29 cellular contexts compared by ENCODE assay signal in genomic region chr11:86807356-86807755, GRCh38. TPM values are rescaled to one million over a fixed set of nuclear protein-coding genes. Genes with fewer than 3 reads are reported as not detected.
A peak's percentile ranks its signal among the peaks of the same experiment; 100 is the strongest.
DNase-seq lines count a peak whose midpoint lies in the region; ATAC-seq and TF ChIP-seq lines count a peak whose summit lies in the region.
"Had no signal": no experiment of that assay in that cellular context is flagged by ENCODE, and none has a peak within 500 bp of the region (broad histone marks: within the 10 kb centered on the region; RNA-seq: fewer than 3 reads in every experiment).

No MANE protein-coding gene starts in this region.

- H3K9me3 ChIP-seq in sigmoid colon: no peaks in the 10 kb centered on the region
- H3K9me3 ChIP-seq: adrenal gland, colonic mucosa, thyroid gland had no signal

- TF ChIP-seq EP300 in sigmoid colon (IDR thresholded peaks at IDR 0.05): no peak

- H3K27ac ChIP-seq in mesendoderm (ENCODE audit: low read depth, low read length) (no peak overlapping the region), sigmoid colon (peak overlapping the region in 3 of 4 donors; percentile 15 to 94 (median 92))
- H3K27ac ChIP-seq: adrenal gland, brain microvascular endothelial cell, colonic mucosa, thyroid gland had no signal

- no peak for ATAC-seq in GM21447 (IDR thresholded peaks at IDR 0.05; ENCODE audit: unreplicated experiment)
- ATAC-seq in naive thymus-derived CD8-positive, alpha-beta T cell: no peak
- ATAC-seq: SK-N-SH treated with all-trans-retinoic acid at 6 μM for 48 hours, WTC11 had no signal

- H2AK5ac ChIP-seq in mesendoderm (ENCODE audit: low read length): no peak overlapping the region

- peak; percentile 69 for DNase-seq in NCI-H2227 treated with DMSO at 0.1 percent for 48 hours (lab: John Stamatoyannopoulos, UW)
- DNase-seq in mesendoderm: peak; percentile 69
- no peak for DNase-seq in sigmoid colon
- no peak for DNase-seq in activated T-cell treated with anti-CD3 and anti-CD28 coated beads, Interleukin-2, amount 50 U/mL, for 24 hours
- no peak for DNase-seq in naive thymus-derived CD8-positive, alpha-beta T cell
- DNase-seq: activated CD4-positive, alpha-beta T cell treated with anti-CD3 and anti-CD28 coated beads, Interleukin-2, amount 50 U/mL, for 4 hours; activated CD8-positive, alpha-beta memory T cell treated with anti-CD3 and anti-CD28 coated beads, Interleukin-2, amount 50 U/mL, for 48 hours; activated gamma-delta T cell; adrenal gland; brain microvascular endothelial cell; colonic mucosa; EL; HCEC 1CT; NCI-H1092; NCI-H187 treated with DMSO at 0.1 percent for 48 hours; NCI-H774; occipital lobe; right cardiac atrium; stimulated activated CD4-positive, alpha-beta T cell treated with anti-CD3 and anti-CD28 coated beads, Interleukin-12 subunit alpha, Interleukin-12 subunit beta, amount 100 ng/mL, for 4 hours; stimulated activated CD4-positive, alpha-beta T cell treated with anti-CD3 and anti-CD28 coated beads, Interleukin-4, amount 100 ng/mL, for 24 hours; stimulated activated naive CD4-positive, alpha-beta T cell treated with Interleukin-2 at 50 U/mL for 16 hours; T-helper 9 cell; thyroid gland had no signal

- no peak overlapping the region for H4K8ac ChIP-seq in mesendoderm (ENCODE audit: low read depth, low read length)

- H3K79me2 ChIP-seq in mesendoderm (ENCODE audit: control insufficient read depth, insufficient read depth, low read length): no peaks in the 10 kb centered on the region

- no peak overlapping the region for H3K4ac ChIP-seq in mesendoderm (ENCODE audit: low read depth, low read length)

- H3K36me3 ChIP-seq in mesendoderm (ENCODE audit: control insufficient read depth, insufficient read depth, low read length) (no peaks in the 10 kb centered on the region), sigmoid colon (peaks cover 0 to 13% (median 9%) of the 10 kb centered on the region in 4 donors)
- H3K36me3 ChIP-seq: adrenal gland, colonic mucosa, thyroid gland had no signal

- no peak overlapping the region for H4K5ac ChIP-seq in mesendoderm (ENCODE audit: low read length)

- H3K36me3 Mint-ChIP-seq in dendritic cell treated with granulocyte-macrophage colony-stimulating factor and Interleukin-4, amounts not matched to agents 40 ng/mL and 50 ng/mL, for 4 days (ENCODE audit: low read depth): no peaks in the 10 kb centered on the region
- no peaks in the 10 kb centered on the region for H3K36me3 Mint-ChIP-seq in activated T-cell treated with anti-CD3 and anti-CD28 coated beads, Interleukin-2, amount 50 U/mL, for 24 hours (ENCODE audit: low read depth)
- H3K36me3 Mint-ChIP-seq in naive thymus-derived CD8-positive, alpha-beta T cell: no peaks in the 10 kb centered on the region
- H3K36me3 Mint-ChIP-seq: CD14-positive monocyte, WTC11 had no signal

- no peak overlapping the region for H3K4me3 ChIP-seq in mesendoderm (ENCODE audit: low read length)
- H3K4me3 ChIP-seq in sigmoid colon: no peak overlapping the region
- H3K4me3 ChIP-seq: adrenal gland, colonic mucosa, thyroid gland had no signal

- no peaks in the 10 kb centered on the region for H3K9me3 Mint-ChIP-seq in dendritic cell treated with granulocyte-macrophage colony-stimulating factor and Interleukin-4, amounts not matched to agents 40 ng/mL and 50 ng/mL, for 4 days
- no peaks in the 10 kb centered on the region for H3K9me3 Mint-ChIP-seq in activated T-cell treated with anti-CD3 and anti-CD28 coated beads, Interleukin-2, amount 50 U/mL, for 24 hours
- H3K9me3 Mint-ChIP-seq in naive thymus-derived CD8-positive, alpha-beta T cell: no peaks in the 10 kb centered on the region
- H3K9me3 Mint-ChIP-seq: CD14-positive monocyte, WTC11 had no signal

- no peak overlapping the region for H3K9ac ChIP-seq in mesendoderm (ENCODE audit: low read length)

- no peak overlapping the region for H3K56ac ChIP-seq in mesendoderm (ENCODE audit: low read length)

- peaks cover 10% of the 10 kb centered on the region for H3K27me3 Mint-ChIP-seq in dendritic cell treated with granulocyte-macrophage colony-stimulating factor and Interleukin-4, amounts not matched to agents 40 ng/mL and 50 ng/mL, for 4 days
- peaks cover 68% of the 10 kb centered on the region for H3K27me3 Mint-ChIP-seq in activated T-cell treated with anti-CD3 and anti-CD28 coated beads, Interleukin-2, amount 50 U/mL, for 24 hours
- H3K27me3 Mint-ChIP-seq in naive thymus-derived CD8-positive, alpha-beta T cell: peaks cover 9 to 63% (median 23%) of the 10 kb centered on the region in 5 donors

- no peak for TF ChIP-seq CTCF in sigmoid colon (IDR thresholded peaks at IDR 0.05)

- no peak for TF ChIP-seq POLR2A in sigmoid colon (IDR thresholded peaks at IDR 0.05)

- no peak overlapping the region for H2BK120ac ChIP-seq in mesendoderm (ENCODE audit: low read depth, low read length)

- POLR2A ChIA-PET in naive thymus-derived CD8-positive, alpha-beta T cell (lab: Charles Lee): no interaction called here

- intact Hi-C loops in dendritic cell treated with granulocyte-macrophage colony-stimulating factor and Interleukin-4, amounts not matched to agents 40 ng/mL and 50 ng/mL, for 4 days (cut with micrococcal nuclease): loop anchor here (5.0 to 10.0 kb wide), 2 partner anchors 135 to 1477 kb away; partner anchors contain the start of gene ME3
- intact Hi-C loops in sigmoid colon (cut with DNase I): no loop called here

- no peak overlapping the region for H3K23ac ChIP-seq in mesendoderm (ENCODE audit: low read length)

- H3K4me1 ChIP-seq in mesendoderm (ENCODE audit: control insufficient read depth, low read depth, low read length) (no peaks in the 10 kb centered on the region), sigmoid colon (peaks cover 0 to 94% (median 88%) of the 10 kb centered on the region in 4 donors)
- H3K4me1 ChIP-seq: colonic mucosa had no signal

- no peaks in the 10 kb centered on the region for H3K27me3 ChIP-seq in mesendoderm (ENCODE audit: insufficient read depth, low read length, poor library complexity)
- no peaks in the 10 kb centered on the region for H3K27me3 ChIP-seq in sigmoid colon
- H3K27me3 ChIP-seq: adrenal gland, brain microvascular endothelial cell, colonic mucosa, thyroid gland had no signal

- WGBS in mesendoderm (ENCODE audit: extremely low coverage, insufficient coverage, low lambda C conversion rate): no CpG with 5 or more reads among the region's 5 CpGs
- WGBS in sigmoid colon, 2 donors: 72 to 83% methylated on average over 5 of the region's 5 CpGs

- peak overlapping the region; percentile 84 for H3K27ac Mint-ChIP-seq in dendritic cell treated with granulocyte-macrophage colony-stimulating factor and Interleukin-4, amounts not matched to agents 40 ng/mL and 50 ng/mL, for 4 days
- H3K27ac Mint-ChIP-seq in activated T-cell treated with anti-CD3 and anti-CD28 coated beads, Interleukin-2, amount 50 U/mL, for 24 hours: no peak overlapping the region
- peak overlapping the region in 1 of 10 donors; percentile 11 for H3K27ac Mint-ChIP-seq in naive thymus-derived CD8-positive, alpha-beta T cell
- H3K27ac Mint-ChIP-seq: CD14-positive monocyte, WTC11 had no signal

- H3K18ac ChIP-seq in mesendoderm (ENCODE audit: low read length): no peak overlapping the region

- no peak overlapping the region for H2BK15ac ChIP-seq in mesendoderm (replicated peaks; ENCODE audit: low read depth)

- H3K4me1 Mint-ChIP-seq in dendritic cell treated with granulocyte-macrophage colony-stimulating factor and Interleukin-4, amounts not matched to agents 40 ng/mL and 50 ng/mL, for 4 days (ENCODE audit: low read depth): peaks cover 28% of the 10 kb centered on the region
- H3K4me1 Mint-ChIP-seq in activated T-cell treated with anti-CD3 and anti-CD28 coated beads, Interleukin-2, amount 50 U/mL, for 24 hours (ENCODE audit: low read depth): peaks cover 43% of the 10 kb centered on the region
- peaks cover 0 to 15% (median 0%) of the 10 kb centered on the region in 4 donors for H3K4me1 Mint-ChIP-seq in naive thymus-derived CD8-positive, alpha-beta T cell

- no peak overlapping the region for H2BK5ac ChIP-seq in mesendoderm (ENCODE audit: low read length)

- H3K79me1 ChIP-seq in mesendoderm (ENCODE audit: low read length): no peaks in the 10 kb centered on the region

- no peak overlapping the region for H3K4me2 ChIP-seq in mesendoderm (ENCODE audit: low read length)

- no peak overlapping the region for H3K4me3 Mint-ChIP-seq in dendritic cell treated with granulocyte-macrophage colony-stimulating factor and Interleukin-4, amounts not matched to agents 40 ng/mL and 50 ng/mL, for 4 days
- no peak overlapping the region for H3K4me3 Mint-ChIP-seq in activated T-cell treated with anti-CD3 and anti-CD28 coated beads, Interleukin-2, amount 50 U/mL, for 24 hours
- no peak overlapping the region for H3K4me3 Mint-ChIP-seq in naive thymus-derived CD8-positive, alpha-beta T cell
- H3K4me3 Mint-ChIP-seq: CD14-positive monocyte, WTC11 had no signal

RNA-seq across cellular contexts. Expression of gene PRSS23, which starts 7.0 kb away (rescaled TPM):
- polyA plus RNA-seq in mesendoderm (2013, experiment 1 of 2): 3.9 TPM
- polyA plus RNA-seq in mesendoderm (2013, experiment 2 of 2): 4.1 TPM
- total RNA-seq in sigmoid colon: 100 to 1,000 TPM in 3 of 4 donors, 10 to 100 TPM in 1; 78.5 to 183 (median 120) TPM
- 10 to 100 TPM; 25.2 to 32.4 (median 32.2) TPM for polyA plus RNA-seq in sigmoid colon
- total RNA-seq in naive thymus-derived CD8-positive, alpha-beta T cell: under 1 TPM in 1 of 2 experiments, not detected in 1; 0.11 TPM
- 10 to 100 TPM in 1 of 3 donors, under 1 TPM in 2; 0.23 to 17.6 (median 0.49) TPM for polyA plus RNA-seq in naive thymus-derived CD8-positive, alpha-beta T cell
- total RNA-seq: OCI-LY7 had no signal

Comparison
In these comparisons a context has a peak if more than half of its experiments do, and no peak if none do; other contexts are left out.
1. DNase-seq: peak in NCI-H2227 treated with DMSO at 0.1 percent for 48 hours (single experiment) and mesendoderm (single experiment); none in sigmoid colon (single experiment), activated T-cell treated with anti-CD3 and anti-CD28 coated beads, Interleukin-2, amount 50 U/mL, for 24 hours (single experiment) and naive thymus-derived CD8-positive, alpha-beta T cell (0 of 10).
2. RNA of gene PRSS23, which starts 7.0 kb away (total RNA-seq): 78.5 to 183 TPM in sigmoid colon; 0.11 TPM in naive thymus-derived CD8-positive, alpha-beta T cell; every median in the first group is over 10 times any median in the second.